Comparison of ENCODE assay signal across 15 cellular contexts in the genomic region with DNA sequence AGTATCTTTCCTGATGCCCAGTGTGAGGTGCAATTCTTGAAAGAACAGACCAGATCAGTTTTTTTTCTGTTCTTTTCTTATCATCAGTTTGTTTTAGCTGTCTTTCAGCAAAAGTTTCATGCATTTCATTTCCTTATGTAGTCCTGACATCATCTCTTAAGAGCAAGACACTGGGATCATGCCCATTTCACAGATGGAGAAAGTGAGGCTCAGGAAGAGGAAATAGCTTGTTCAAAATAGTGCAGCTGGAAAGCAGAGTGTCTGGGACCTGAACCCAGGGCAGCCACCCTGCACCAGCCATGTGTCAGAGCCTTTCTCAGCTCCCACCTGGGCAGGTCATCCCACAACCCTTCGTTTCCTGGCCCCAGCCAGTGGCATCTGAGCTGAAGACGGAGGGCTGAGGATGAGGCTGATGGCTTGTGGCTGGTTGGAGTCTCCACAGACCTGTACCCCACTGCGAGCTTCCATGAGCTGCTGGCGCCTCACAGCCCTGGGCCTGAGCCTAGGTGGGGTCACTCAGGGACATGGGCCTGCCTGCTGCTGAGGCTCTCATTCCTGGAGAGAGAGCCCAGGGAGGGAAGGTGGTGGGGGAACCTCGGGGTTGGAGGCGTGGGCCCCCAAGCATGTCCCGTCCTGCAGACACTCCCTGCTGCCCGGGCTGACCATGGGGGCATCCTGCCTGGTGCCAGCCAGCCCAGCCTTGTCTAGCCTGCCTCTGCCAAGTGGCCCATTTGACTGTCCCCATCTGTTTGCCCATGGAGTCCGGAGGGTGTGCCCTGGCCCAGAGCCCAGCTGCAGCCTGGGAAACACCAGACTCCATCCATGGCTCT.
DNase-seq lines count a peak whose midpoint lies in the region; ATAC-seq and TF ChIP-seq lines count a peak whose summit lies in the region.
"Had no signal": no experiment of that assay in that cellular context is flagged by ENCODE, and none has a peak within 500 bp of the region (broad histone marks: within the 10 kb centered on the region; RNA-seq: fewer than 3 reads in every experiment).

No MANE protein-coding gene starts in this region.

- H3K4me3 ChIP-seq in lower lobe of right lung: no peak overlapping the region
- no peak overlapping the region for H3K4me3 ChIP-seq in testis
- H3K4me3 ChIP-seq in esophagus muscularis mucosa: no peak overlapping the region
- H3K4me3 ChIP-seq: HAP-1 had no signal

- no peak for ATAC-seq in activated CD8-positive, alpha-beta memory T cell treated with anti-CD3 and anti-CD28 coated beads, Interleukin-2, amount 10 ng/mL, durations not matched to agents 7 days and 5 days
- peak; percentile 42 to 44 for ATAC-seq in lower lobe of right lung
- ATAC-seq: natural killer cell treated with Interleukin-12 subunit alpha and Interleukin-12 subunit beta and Interleukin-15 and Interleukin-18, amount 100 ng/mL, for 72 hours; T-cell had no signal

- H3K27ac ChIP-seq in lower lobe of right lung (no peak overlapping the region), testis (no peak overlapping the region), esophagus muscularis mucosa (replicated peaks in 1 of 4) (no peak overlapping the region)
- H3K27ac ChIP-seq: brain microvascular endothelial cell had no signal

- H3K9me3 ChIP-seq in lower lobe of right lung: no peaks in the 10 kb centered on the region
- no peaks in the 10 kb centered on the region for H3K9me3 ChIP-seq in testis
- no peaks in the 10 kb centered on the region for H3K9me3 ChIP-seq in esophagus muscularis mucosa
- H3K9me3 ChIP-seq: HAP-1 had no signal

- no peaks in the 10 kb centered on the region for H3K9me3 Mint-ChIP-seq in activated CD8-positive, alpha-beta memory T cell treated with anti-CD3 and anti-CD28 coated beads, Interleukin-2, amount 10 ng/mL, durations not matched to agents 7 days and 5 days (ENCODE audit: low read depth)
- H3K9me3 Mint-ChIP-seq: T-cell had no signal

- peaks cover 18% of the 10 kb centered on the region for H3K27me3 Mint-ChIP-seq in activated CD8-positive, alpha-beta memory T cell treated with anti-CD3 and anti-CD28 coated beads, Interleukin-2, amount 10 ng/mL, durations not matched to agents 7 days and 5 days

- H3K36me3 ChIP-seq in lower lobe of right lung: no peaks in the 10 kb centered on the region
- H3K36me3 ChIP-seq in testis (ENCODE audit: low read depth, missing control alignments): no peaks in the 10 kb centered on the region
- H3K36me3 ChIP-seq in esophagus muscularis mucosa: no peaks in the 10 kb centered on the region
- H3K36me3 ChIP-seq: brain microvascular endothelial cell, HAP-1 had no signal

- CTCF ChIA-PET in activated CD8-positive, alpha-beta memory T cell treated with anti-CD3 and anti-CD28 coated beads, Interleukin-2, amount 10 ng/mL, durations not matched to agents 7 days and 5 days (lab: Charles Lee): no interaction called here

- WGBS in testis, 2 donors: 86 to 100% methylated on average over 1 to 9 of the region's 9 CpGs
- WGBS in esophagus muscularis mucosa: 79% methylated on average over 3 of the region's 9 CpGs

- H3K27me3 ChIP-seq in lower lobe of right lung (ENCODE audit: low read depth) (no peaks in the 10 kb centered on the region), testis (no peaks in the 10 kb centered on the region), esophagus muscularis mucosa (peaks cover 0 to 8% (median 0%) of the 10 kb centered on the region in 4 donors)
- H3K27me3 ChIP-seq: brain microvascular endothelial cell had no signal

- no peak for TF ChIP-seq CTCF in lower lobe of right lung (IDR thresholded peaks at IDR 0.05)
- TF ChIP-seq CTCF in testis (IDR thresholded peaks at IDR 0.05): no peak
- TF ChIP-seq CTCF in esophagus muscularis mucosa (IDR thresholded peaks at IDR 0.05): no peak

- no peaks in the 10 kb centered on the region for H3K4me1 ChIP-seq in lower lobe of right lung
- no peaks in the 10 kb centered on the region for H3K4me1 ChIP-seq in testis
- H3K4me1 ChIP-seq in esophagus muscularis mucosa: peaks cover 0 to 6% (median 2%) of the 10 kb centered on the region in 4 donors
- H3K4me1 ChIP-seq: HAP-1 had no signal

- intact Hi-C loops in lower lobe of right lung (cut with DNase I): no loop called here
- intact Hi-C loops in testis (cut with DNase I; ENCODE audit: low total_unique reads): no loop called here
- intact Hi-C loops in esophagus muscularis mucosa (cut with DNase I): no loop called here

- H3K27ac Mint-ChIP-seq in activated CD8-positive, alpha-beta memory T cell treated with anti-CD3 and anti-CD28 coated beads, Interleukin-2, amount 10 ng/mL, durations not matched to agents 7 days and 5 days: no peak overlapping the region
- H3K27ac Mint-ChIP-seq: natural killer cell treated with Interleukin-12 subunit alpha and Interleukin-12 subunit beta and Interleukin-15 and Interleukin-18, amount 100 ng/mL, for 72 hours; T-cell had no signal

- H3K4me1 Mint-ChIP-seq in activated CD8-positive, alpha-beta memory T cell treated with anti-CD3 and anti-CD28 coated beads, Interleukin-2, amount 10 ng/mL, durations not matched to agents 7 days and 5 days: peaks cover 2% of the 10 kb centered on the region

- no peak overlapping the region for H3K4me3 Mint-ChIP-seq in activated CD8-positive, alpha-beta memory T cell treated with anti-CD3 and anti-CD28 coated beads, Interleukin-2, amount 10 ng/mL, durations not matched to agents 7 days and 5 days
- H3K4me3 Mint-ChIP-seq: natural killer cell treated with Interleukin-12 subunit alpha and Interleukin-12 subunit beta and Interleukin-15 and Interleukin-18, amount 100 ng/mL, for 72 hours; T-cell had no signal

- TF ChIP-seq POLR2A in testis (IDR thresholded peaks at IDR 0.05) (no peak), esophagus muscularis mucosa (IDR thresholded peaks at IDR 0.05; ENCODE audit: low read depth) (no peak)

- H3K36me3 Mint-ChIP-seq in activated CD8-positive, alpha-beta memory T cell treated with anti-CD3 and anti-CD28 coated beads, Interleukin-2, amount 10 ng/mL, durations not matched to agents 7 days and 5 days: no peaks in the 10 kb centered on the region
- H3K36me3 Mint-ChIP-seq: natural killer cell treated with Interleukin-12 subunit alpha and Interleukin-12 subunit beta and Interleukin-15 and Interleukin-18, amount 100 ng/mL, for 72 hours; T-cell had no signal

- TF ChIP-seq EP300 in esophagus muscularis mucosa (IDR thresholded peaks at IDR 0.05): no peak

- peak; percentile 45 for DNase-seq in activated CD8-positive, alpha-beta memory T cell treated with anti-CD3 and anti-CD28 coated beads for 24 hours
- DNase-seq in activated CD8-positive, alpha-beta memory T cell treated with anti-CD3 and anti-CD28 coated beads, Interleukin-2, amount 50 U/mL, for 4 hours: no peak
- DNase-seq in activated CD8-positive, alpha-beta memory T cell treated with anti-CD3 and anti-CD28 coated beads, Interleukin-2, amount 10 ng/mL, durations not matched to agents 7 days and 5 days: peak; percentile 34
- DNase-seq in lower lobe of right lung (no peak), testis (peak; percentile 8), NCI-H82 (lab: John Stamatoyannopoulos, UW) (no peak), esophagus muscularis mucosa (ENCODE audit: extremely low spot score) (no peak), NCI-H1417 treated with DMSO at 0.1 percent for 48 hours (lab: John Stamatoyannopoulos, UW) (no peak)
- DNase-seq: activated gamma-delta T cell, brain microvascular endothelial cell, kidney glomerular epithelial cell, NCI-H2171 had no signal

Comparison
In these comparisons a context has a peak if more than half of its experiments do, and no peak if none do; other contexts are left out.
1. DNase-seq: peak in activated CD8-positive, alpha-beta memory T cell treated with anti-CD3 and anti-CD28 coated beads for 24 hours (single experiment), activated CD8-positive, alpha-beta memory T cell treated with anti-CD3 and anti-CD28 coated beads, Interleukin-2, amount 10 ng/mL, durations not matched to agents 7 days and 5 days (single experiment) and testis (single experiment); none in activated CD8-positive, alpha-beta memory T cell treated with anti-CD3 and anti-CD28 coated beads, Interleukin-2, amount 50 U/mL, for 4 hours (single experiment), lower lobe of right lung (single experiment), NCI-H82 (single experiment), esophagus muscularis mucosa (single experiment) and NCI-H1417 treated with DMSO at 0.1 percent for 48 hours (single experiment).